18 cellular contexts compared by ENCODE assay signal in the genomic region with DNA sequence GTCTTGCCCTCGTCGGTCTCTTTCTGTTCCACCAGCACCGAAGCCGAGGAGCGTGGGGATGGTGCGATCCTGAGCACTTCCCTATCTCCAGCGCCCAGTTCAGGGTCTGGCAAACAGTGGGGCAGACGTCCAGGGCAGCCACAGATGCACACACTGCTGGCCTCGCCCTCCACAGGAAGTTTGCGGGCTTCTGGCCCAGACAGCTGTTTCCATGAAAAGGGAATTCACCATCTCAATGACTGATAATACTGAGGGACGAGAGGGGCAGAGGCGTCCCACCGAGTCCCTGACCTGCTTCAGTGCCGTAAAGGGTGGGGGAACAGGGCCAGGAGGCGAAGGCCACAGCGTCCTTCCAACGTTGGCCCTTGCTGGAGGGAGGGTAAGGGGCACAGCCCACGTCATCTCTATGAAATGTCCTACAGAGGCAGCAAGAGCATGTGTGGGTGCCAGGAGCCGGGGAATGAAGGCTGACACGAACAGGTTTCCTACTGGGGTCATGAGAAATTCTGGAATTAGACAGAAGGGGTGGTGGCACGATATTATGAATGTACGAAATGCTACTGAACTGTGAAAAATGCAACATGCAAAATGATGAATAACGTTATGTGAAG. TPM values are rescaled to one million over a fixed set of nuclear protein-coding genes. Genes with fewer than 3 reads are reported as not detected.
"Had no signal": no experiment of that assay in that cellular context is flagged by ENCODE, and none has a peak within 500 bp of the region (broad histone marks: within the 10 kb centered on the region; RNA-seq: fewer than 3 reads in every experiment).

No MANE protein-coding gene starts in this region.

- H3K4me3 ChIP-seq: adrenal gland, lower lobe of right lung, upper lobe of left lung had no signal

- H3K27ac ChIP-seq: adrenal gland, lower lobe of right lung, neutrophil, upper lobe of left lung had no signal

- FAIRE-seq: endometrium, small intestine had no signal

- H3K4me1 ChIP-seq: adrenal gland, lower lobe of right lung had no signal

- H3K36me3 ChIP-seq: adrenal gland, lower lobe of right lung, neutrophil had no signal

- H3K27me3 ChIP-seq: adrenal gland, upper lobe of left lung had no signal

- ATAC-seq: esophagus mucosa had no signal

- DNase-seq: activated CD4-positive, alpha-beta memory T cell treated with anti-CD3 and anti-CD28 coated beads, Interleukin-2, amount 10 ng/mL, durations not matched to agents 7 days and 5 days; activated CD4-positive, alpha-beta T cell treated with anti-CD3 and anti-CD28 coated beads for 4 hours; activated effector memory CD4-positive, alpha-beta T cell treated with anti-CD3 and anti-CD28 coated beads, Interleukin-2, amount 50 U/mL, for 16 hours; activated T-cell treated with anti-CD3 and anti-CD28 coated beads, Interleukin-2, amount 50 U/mL, for 24 hours; kidney glomerular epithelial cell; lower lobe of right lung; naive B cell; retina; small intestine; stimulated activated CD4-positive, alpha-beta T cell treated with anti-CD3 and anti-CD28 coated beads, Interleukin-4, amount 100 ng/mL, for 4 hours; stimulated activated CD8-positive, alpha-beta memory T cell treated with anti-CD3 and anti-CD28 coated beads, Interleukin-4, amount 100 ng/mL, for 48 hours; T-helper 9 cell had no signal

- H3K9me3 ChIP-seq: adrenal gland, lower lobe of right lung, neutrophil, upper lobe of left lung had no signal

RNA-seq across cellular contexts. Expression of a gene that starts 19.5 kb away (rescaled TPM):
- total RNA-seq: activated CD4-positive, alpha-beta memory T cell treated with anti-CD3 and anti-CD28 coated beads, Interleukin-2, amount 10 ng/mL, durations not matched to agents 7 days and 5 days had no signal

RNA-seq across cellular contexts. Expression of a gene that starts 32.4 kb away (rescaled TPM):
- total RNA-seq: fibroblast of villous mesenchyme had no signal
